In the genomic region with DNA sequence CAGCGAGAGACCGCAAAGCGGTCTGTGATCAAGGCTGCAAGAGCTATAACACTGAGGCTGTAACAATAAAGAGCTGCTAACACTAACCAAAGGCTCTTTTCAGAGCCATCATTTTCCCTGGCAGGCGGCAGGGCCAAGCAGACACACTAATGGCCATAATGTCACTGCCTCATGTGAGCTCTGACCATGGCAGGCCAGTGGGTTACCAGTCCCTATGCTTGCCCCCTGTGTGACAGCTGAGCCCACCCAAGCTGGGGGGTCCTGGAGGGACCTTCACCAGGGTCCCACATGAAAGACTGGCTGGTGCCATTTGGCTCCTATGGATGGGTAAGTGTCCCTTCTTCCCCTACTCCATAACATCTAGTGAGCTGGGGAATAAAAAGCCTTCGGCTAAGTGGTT, we compare ENCODE assay signal across 23 cellular contexts. TPM values are rescaled to one million over a fixed set of nuclear protein-coding genes. Genes with fewer than 3 reads are reported as not detected.
DNase-seq lines count a peak whose midpoint lies in the region; ATAC-seq lines count a peak whose summit lies in the region.
"Had no signal": no experiment of that assay in that cellular context is flagged by ENCODE, and none has a peak within 500 bp of the region (broad histone marks: within the 10 kb centered on the region; RNA-seq: fewer than 3 reads in every experiment).

No MANE protein-coding gene starts in this region.

- peaks cover 16% of the 10 kb centered on the region for H3K36me3 Mint-ChIP-seq in activated T-helper 17 cell treated with anti-CD3 and anti-CD28 coated beads, Interleukin-2, amount 50 U/mL, for 72 hours (ENCODE audit: low read depth)
- peaks cover 11% of the 10 kb centered on the region for H3K36me3 Mint-ChIP-seq in memory B cell
- peaks cover 9 to 23% of the 10 kb centered on the region in 2 donors for H3K36me3 Mint-ChIP-seq in stimulated activated naive B cell treated with anti-CD40 and anti-IgM and Interleukin-4, amounts not matched to agents 10 μg/mL and 1 μg/mL and 100 μg/mL, for 72 hours

- H3K4me1 Mint-ChIP-seq in activated T-helper 17 cell treated with anti-CD3 and anti-CD28 coated beads, Interleukin-2, amount 50 U/mL, for 72 hours = peaks cover 24% of the 10 kb centered on the region
- H3K4me1 Mint-ChIP-seq in memory B cell = peaks cover 5% of the 10 kb centered on the region
- peaks cover 8 to 14% of the 10 kb centered on the region in 2 donors for H3K4me1 Mint-ChIP-seq in stimulated activated naive B cell treated with anti-CD40 and anti-IgM and Interleukin-4, amounts not matched to agents 10 μg/mL and 1 μg/mL and 100 μg/mL, for 72 hours

- H3K4me3 Mint-ChIP-seq in activated T-helper 17 cell treated with anti-CD3 and anti-CD28 coated beads, Interleukin-2, amount 50 U/mL, for 72 hours = no peak overlapping the region
- H3K4me3 Mint-ChIP-seq in memory B cell = no peak overlapping the region
- H3K4me3 Mint-ChIP-seq in stimulated activated naive B cell treated with anti-CD40 and anti-IgM and Interleukin-4, amounts not matched to agents 10 μg/mL and 1 μg/mL and 100 μg/mL, for 72 hours = no peak overlapping the region
- H3K4me3 Mint-ChIP-seq: CD14-positive monocyte; CD4-positive, alpha-beta memory T cell; CD4-positive, CD25-positive, alpha-beta regulatory T cell; CD8-positive, alpha-beta memory T cell had no signal

- no peaks in the 10 kb centered on the region for H3K27me3 Mint-ChIP-seq in activated T-helper 17 cell treated with anti-CD3 and anti-CD28 coated beads, Interleukin-2, amount 50 U/mL, for 72 hours
- no peaks in the 10 kb centered on the region for H3K27me3 Mint-ChIP-seq in memory B cell
- H3K27me3 Mint-ChIP-seq in stimulated activated naive B cell treated with anti-CD40 and anti-IgM and Interleukin-4, amounts not matched to agents 10 μg/mL and 1 μg/mL and 100 μg/mL, for 72 hours = no peaks in the 10 kb centered on the region
- H3K27me3 Mint-ChIP-seq: CD4-positive, alpha-beta memory T cell; CD4-positive, CD25-positive, alpha-beta regulatory T cell; CD8-positive, alpha-beta memory T cell had no signal

- ATAC-seq in activated T-helper 17 cell treated with anti-CD3 and anti-CD28 coated beads, Interleukin-2, amount 50 U/mL, for 72 hours (replicated peaks) = no peak
- ATAC-seq in memory B cell (ENCODE audit: low read depth) (no peak), HG02623 (IDR thresholded peaks at IDR 0.05; ENCODE audit: unreplicated experiment) (no peak)
- no peak for ATAC-seq in stimulated activated naive B cell treated with anti-CD40 and anti-IgM and Interleukin-4, amounts not matched to agents 10 μg/mL and 1 μg/mL and 100 μg/mL, for 72 hours (replicated peaks)
- ATAC-seq: GM12878 had no signal

- H3K9me3 Mint-ChIP-seq in activated T-helper 17 cell treated with anti-CD3 and anti-CD28 coated beads, Interleukin-2, amount 50 U/mL, for 72 hours = peaks cover 9% of the 10 kb centered on the region
- peaks cover 7% of the 10 kb centered on the region for H3K9me3 Mint-ChIP-seq in memory B cell
- peaks cover 8 to 9% of the 10 kb centered on the region in 2 donors for H3K9me3 Mint-ChIP-seq in stimulated activated naive B cell treated with anti-CD40 and anti-IgM and Interleukin-4, amounts not matched to agents 10 μg/mL and 1 μg/mL and 100 μg/mL, for 72 hours

- H3K27ac Mint-ChIP-seq in activated T-helper 17 cell treated with anti-CD3 and anti-CD28 coated beads, Interleukin-2, amount 50 U/mL, for 72 hours = peak overlapping the region; percentile 66
- peak overlapping the region; percentile 28 for H3K27ac Mint-ChIP-seq in memory B cell
- H3K27ac Mint-ChIP-seq in stimulated activated naive B cell treated with anti-CD40 and anti-IgM and Interleukin-4, amounts not matched to agents 10 μg/mL and 1 μg/mL and 100 μg/mL, for 72 hours = no peak overlapping the region
- H3K27ac Mint-ChIP-seq: CD14-positive monocyte; CD4-positive, alpha-beta memory T cell; CD4-positive, CD25-positive, alpha-beta regulatory T cell; CD8-positive, alpha-beta memory T cell had no signal

- DNase-seq in memory B cell (ENCODE audit: low spot score in 2 of 2) (no peak), activated gamma-delta T cell treated with Interleukin-2 at 50 U/mL for 16 hours (no peak)
- no peak for DNase-seq in stimulated activated naive B cell treated with anti-CD40 and anti-IgM and Interleukin-4, amounts not matched to agents 10 μg/mL and 1 μg/mL and 100 μg/mL, for 72 hours
- DNase-seq: 8988T; ACHN; BE2C; C1 segment of cervical spinal cord; CD4-positive, alpha-beta memory T cell; CD4-positive, CD25-positive, alpha-beta regulatory T cell; CD8-positive, alpha-beta memory T cell; COR-L47; DMS 273 treated with DMSO at 0.1 percent for 48 hours; DMS153; DMS53; DMS79; DND-41; EL; GDM1 had no signal

RNA-seq across cellular contexts. Expression of gene TESK1, which starts 29.6 kb away (rescaled TPM):
- 10 to 100 TPM; 23.5 to 39.0 TPM for total RNA-seq in activated T-helper 17 cell treated with anti-CD3 and anti-CD28 coated beads, Interleukin-2, amount 50 U/mL, for 72 hours

RNA-seq across cellular contexts. Expression of gene CD72, which starts 42.7 kb away (rescaled TPM):
- 10 to 100 TPM in 1 of 2 donors, 1 to 10 TPM in 1; 7.5 to 43.2 TPM for total RNA-seq in activated T-helper 17 cell treated with anti-CD3 and anti-CD28 coated beads, Interleukin-2, amount 50 U/mL, for 72 hours
- total RNA-seq: A673 had no signal
